9 cellular contexts compared by ENCODE assay signal in genomic region chr14:59463773-59464650, GRCh38.
A peak's percentile ranks its signal among the peaks of the same experiment; 100 is the strongest.
DNase-seq lines count a peak whose midpoint lies in the region; ATAC-seq and TF ChIP-seq lines count a peak whose summit lies in the region.
"Had no signal": no experiment of that assay in that cellular context is flagged by ENCODE, and none has a peak within 500 bp of the region (broad histone marks: within the 10 kb centered on the region; RNA-seq: fewer than 3 reads in every experiment).

No MANE protein-coding gene starts in this region.

- peak; percentile 34 for ATAC-seq in GM21737 (IDR thresholded peaks at IDR 0.05; ENCODE audit: unreplicated experiment)
- no peak for ATAC-seq in GM19324 (IDR thresholded peaks at IDR 0.05; ENCODE audit: low FRiP score, unreplicated experiment)
- ATAC-seq: K562 had no signal

- peak overlapping the region; percentile 98 for H3K4me2 ChIP-seq in DOHH2 (ENCODE audit: low read length)

- no peak overlapping the region for H3K27ac ChIP-seq in DOHH2 (ENCODE audit: low read depth, low read length)

- peaks cover 13% of the 10 kb centered on the region for H3K4me1 ChIP-seq in DOHH2 (ENCODE audit: control insufficient read depth, low read length)
- H3K4me1 ChIP-seq in NT2/D1 (ENCODE audit: insufficient read depth, insufficient read length), result peaks cover 3% of the 10 kb centered on the region

- H3K9me2 ChIP-seq in DOHH2 (replicated peaks; ENCODE audit: control insufficient read depth, low read length), result no peaks in the 10 kb centered on the region

- DNase-seq in NT2/D1 (ENCODE audit: low read depth, low spot score) (no peak), cardiac fibroblast (ENCODE audit: low read depth in 2 of 2) (peak in 1 of 2 donors; percentile 51), left kidney (ENCODE audit: low read depth, low spot score) (peak; percentile 67), SKM-1 treated with dmso at 0.1 percent for 144 hours (lab: John Stamatoyannopoulos, UW; ENCODE audit: unreplicated experiment) (no peak)
- peak in 2 of 3 donors; percentile 20 to 36 for DNase-seq in stimulated activated CD4-positive, alpha-beta T cell treated with anti-CD3 and anti-CD28 coated beads, TNF-alpha, amount 100 ng/mL, for 48 hours (ENCODE audit: low read depth in 3 of 3)

- no peaks in the 10 kb centered on the region for H3K79me2 ChIP-seq in DOHH2 (ENCODE audit: control insufficient read depth, low read length)

- H3K27me3 ChIP-seq in DOHH2 (ENCODE audit: control insufficient read depth, low read length), result no peaks in the 10 kb centered on the region
- peaks cover 13% of the 10 kb centered on the region for H3K27me3 ChIP-seq in NT2/D1 (ENCODE audit: insufficient read depth, insufficient read length)

- H3K4me3 ChIP-seq in DOHH2 (ENCODE audit: low read length) (peak overlapping the region; percentile 85), NT2/D1 (ENCODE audit: insufficient read length, low read depth) (peak overlapping the region; percentile 51), cardiac fibroblast (replicated peaks in 1 of 2; ENCODE audit: low read depth in 2 of 2, low read length in 2 of 2) (peak overlapping the region; percentile 43 to 52)
- H3K4me3 ChIP-seq: K562 had no signal

- no peaks in the 10 kb centered on the region; the same call in 1 of the 2 replicates for H3K36me3 ChIP-seq in DOHH2 (ENCODE audit: control insufficient read depth, low read length)
- peaks cover 20% of the 10 kb centered on the region for H3K36me3 ChIP-seq in NT2/D1 (ENCODE audit: insufficient read depth, insufficient read length, low read length)

- no peaks in the 10 kb centered on the region for H4K20me1 ChIP-seq in DOHH2 (ENCODE audit: control insufficient read depth, insufficient read depth, low read depth, low read length)

- peak overlapping the region; percentile 80 for H3K9ac ChIP-seq in NT2/D1 (ENCODE audit: insufficient read length, low read depth)

- TF ChIP-seq CTCF in DOHH2 (IDR thresholded peaks at IDR 0.05; ENCODE audit: low read depth, low read length, poor library complexity, severe bottlenecking) (no peak), cardiac fibroblast (IDR thresholded peaks at IDR 0.05; ENCODE audit: low read depth, low read length) (no peak)

- peaks cover 8% of the 10 kb centered on the region for H3F3A ChIP-seq in DOHH2 (ENCODE audit: control insufficient read depth, insufficient read depth)

- H3K9me3 ChIP-seq in DOHH2 (ENCODE audit: control insufficient read depth, insufficient read depth, low read length), result no peaks in the 10 kb centered on the region
- H3K9me3 ChIP-seq in NT2/D1 (ENCODE audit: insufficient read depth, low read length), result no peaks in the 10 kb centered on the region

Comparison
In these comparisons a context has a peak if more than half of its experiments do, and no peak if none do; other contexts are left out.
1. DNase-seq: peak in left kidney (single experiment) and stimulated activated CD4-positive, alpha-beta T cell treated with anti-CD3 and anti-CD28 coated beads, TNF-alpha, amount 100 ng/mL, for 48 hours (2 of 3); none in NT2/D1 (single experiment) and SKM-1 treated with dmso at 0.1 percent for 144 hours (single experiment).
2. Peak in every context shown above with its lines, with median percentiles within 50 percentile points of each other: H3K4me3 ChIP-seq.